Comparison of ENCODE assay signal across 13 cellular contexts in the genomic region with DNA sequence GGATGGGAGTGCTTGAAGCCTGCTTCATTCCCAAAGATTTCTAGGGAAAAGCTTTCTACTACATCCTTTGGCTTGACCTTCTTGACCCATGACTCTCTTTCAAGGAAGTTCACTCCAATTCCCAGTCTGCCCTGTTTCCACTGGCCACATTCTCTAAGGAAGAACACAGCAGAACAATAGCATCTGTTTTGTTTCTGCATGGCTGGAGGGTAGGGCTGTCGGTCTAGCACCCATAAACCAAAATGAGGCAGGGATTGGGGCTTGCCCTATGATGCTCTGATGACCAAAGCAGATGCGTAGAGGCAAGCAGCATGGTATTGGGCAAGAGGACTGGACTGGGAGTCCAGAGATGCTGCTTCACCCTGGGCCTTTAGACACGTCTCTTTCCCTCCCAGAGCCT. TPM values are rescaled to one million over a fixed set of nuclear protein-coding genes. Genes with fewer than 3 reads are reported as not detected.
DNase-seq lines count a peak whose midpoint lies in the region; ATAC-seq and TF ChIP-seq lines count a peak whose summit lies in the region.
"Had no signal": no experiment of that assay in that cellular context is flagged by ENCODE, and none has a peak within 500 bp of the region (broad histone marks: within the 10 kb centered on the region; RNA-seq: fewer than 3 reads in every experiment).

No MANE protein-coding gene starts in this region.

- H3K9me3 ChIP-seq in iPS-18c (ENCODE audit: control insufficient read depth, insufficient read depth, low read length) (no peaks in the 10 kb centered on the region), adrenal gland (replicated peaks in 1 of 3) (no peaks in the 10 kb centered on the region)
- H3K9me3 ChIP-seq: left ventricle myocardium inferior had no signal

- TF ChIP-seq CTCF in AG10803 (conservative IDR thresholded peaks at IDR 0.05; ENCODE audit: low read length) (no peak), adrenal gland (IDR thresholded peaks at IDR 0.05) (no peak)

- ATAC-seq in GM21447 (IDR thresholded peaks at IDR 0.05; ENCODE audit: unreplicated experiment) = no peak

- no peaks in the 10 kb centered on the region for H3K27me3 Mint-ChIP-seq in activated naive CD8-positive, alpha-beta T cell treated with anti-CD3 and anti-CD28 coated beads for 36 hours

- H3K27ac Mint-ChIP-seq in activated naive CD8-positive, alpha-beta T cell treated with anti-CD3 and anti-CD28 coated beads for 36 hours = no peak overlapping the region

- H3K27ac ChIP-seq in adrenal gland = no peak overlapping the region
- H3K27ac ChIP-seq: epithelial cell of prostate, left ventricle myocardium inferior, WERI-Rb-1 had no signal

- 77 to 93% (median 80%) methylated on average over 3 of the region's 3 CpGs for WGBS in adrenal gland, 4 donors

- intact Hi-C loops in adrenal gland (cut with DNase I) = no loop called here

- H3K36me3 Mint-ChIP-seq in activated naive CD8-positive, alpha-beta T cell treated with anti-CD3 and anti-CD28 coated beads for 36 hours = peaks cover 3% of the 10 kb centered on the region

- H3K4me1 Mint-ChIP-seq in activated naive CD8-positive, alpha-beta T cell treated with anti-CD3 and anti-CD28 coated beads for 36 hours = peaks cover 11% of the 10 kb centered on the region

- H3K27me3 ChIP-seq in adrenal gland = no peaks in the 10 kb centered on the region

- H3K36me3 ChIP-seq in adrenal gland (replicated peaks in 1 of 2) = peaks cover 0 to 7% of the 10 kb centered on the region in 2 donors

- peak overlapping the region; percentile 57 for H3K4me3 Mint-ChIP-seq in activated naive CD8-positive, alpha-beta T cell treated with anti-CD3 and anti-CD28 coated beads for 36 hours

- DNase-seq in AG10803 (ENCODE audit: low read depth) (peak; percentile 16), GM04504 (ENCODE audit: low read depth) (peak; percentile 32), adrenal gland (no peak), NOMO-1 treated with dmso at 0.1 percent for 144 hours (lab: John Stamatoyannopoulos, UW; ENCODE audit: unreplicated experiment) (no peak), NCI-H526 treated with DMSO at 0.1 percent for 48 hours (lab: John Stamatoyannopoulos, UW) (no peak)
- DNase-seq in activated naive CD8-positive, alpha-beta T cell treated with anti-CD3 and anti-CD28 coated beads for 36 hours = no peak
- DNase-seq: amniotic stem cell, left ventricle myocardium inferior, right cardiac atrium, WERI-Rb-1 had no signal

- no peak for TF ChIP-seq POLR2A in adrenal gland (IDR thresholded peaks at IDR 0.05)

- no peaks in the 10 kb centered on the region for H3K9me3 Mint-ChIP-seq in activated naive CD8-positive, alpha-beta T cell treated with anti-CD3 and anti-CD28 coated beads for 36 hours

- H3K4me1 ChIP-seq in adrenal gland (replicated peaks in 1 of 2) = peaks cover 7 to 13% of the 10 kb centered on the region in 2 donors

- no peak overlapping the region for H3K4me3 ChIP-seq in AG10803 (ENCODE audit: low read length)
- H3K4me3 ChIP-seq in iPS-18c (ENCODE audit: insufficient read depth, low read depth, low read length) = peak overlapping the region; percentile 71; the same call in 1 of the 2 replicates
- no peak overlapping the region for H3K4me3 ChIP-seq in adrenal gland

RNA-seq across cellular contexts. Expression of a gene that starts 24.1 kb away (rescaled TPM):
- total RNA-seq in activated naive CD8-positive, alpha-beta T cell treated with anti-CD3 and anti-CD28 coated beads for 36 hours = 10 to 100 TPM; 23.4 to 24.3 TPM
- 10 to 100 TPM; 35.8 to 92.8 (median 81.3) TPM for total RNA-seq in adrenal gland
- polyA plus RNA-seq in adrenal gland = 100 to 1,000 TPM in 2 of 3 donors, 10 to 100 TPM in 1; 87.7 to 221 (median 124) TPM

RNA-seq across cellular contexts. Expression of a gene that starts 24.4 kb away (rescaled TPM):
- 10 to 100 TPM; 16.9 to 19.4 TPM for total RNA-seq in activated naive CD8-positive, alpha-beta T cell treated with anti-CD3 and anti-CD28 coated beads for 36 hours
- total RNA-seq in adrenal gland = 10 to 100 TPM; 17.7 to 58.9 (median 26.2) TPM
- 10 to 100 TPM; 20.2 to 30.1 (median 25.0) TPM for polyA plus RNA-seq in adrenal gland

RNA-seq across cellular contexts. Expression of a gene that starts 48.5 kb away (rescaled TPM):
- under 1 TPM; 0.37 to 0.58 TPM for total RNA-seq in activated naive CD8-positive, alpha-beta T cell treated with anti-CD3 and anti-CD28 coated beads for 36 hours
- 10 to 100 TPM in 6 of 8 donors, 1 to 10 TPM in 2; 2.4 to 14.7 (median 12.2) TPM for total RNA-seq in adrenal gland
- polyA plus RNA-seq in adrenal gland = 10 to 100 TPM in 2 of 3 donors, 1 to 10 TPM in 1; 5.8 to 44.3 (median 17.5) TPM

Comparison
In these comparisons a context has a peak if more than half of its experiments do, and no peak if none do; other contexts are left out.
1. DNase-seq: peak in AG10803 (single experiment) and GM04504 (single experiment); none in activated naive CD8-positive, alpha-beta T cell treated with anti-CD3 and anti-CD28 coated beads for 36 hours (single experiment), adrenal gland (0 of 7), NOMO-1 treated with dmso at 0.1 percent for 144 hours (single experiment) and NCI-H526 treated with DMSO at 0.1 percent for 48 hours (single experiment).